ENCODE assay signal across 15 cellular contexts in genomic region chr1:50841791-50842387, GRCh38.
DNase-seq lines count a peak whose midpoint lies in the region; ATAC-seq, FAIRE-seq and TF ChIP-seq lines count a peak whose summit lies in the region.
"Had no signal": no experiment of that assay in that cellular context is flagged by ENCODE, and none has a peak within 500 bp of the region (broad histone marks: within the 10 kb centered on the region; RNA-seq: fewer than 3 reads in every experiment).

No MANE protein-coding gene starts in this region.

- TF ChIP-seq EP300 in sigmoid colon (IDR thresholded peaks at IDR 0.05) = no peak

- H3K27me3 ChIP-seq in adipocyte (replicated peaks; ENCODE audit: control insufficient read depth, insufficient read depth, low read length) (no peaks in the 10 kb centered on the region), right cardiac atrium (ENCODE audit: control insufficient read depth, insufficient read depth) (no peaks in the 10 kb centered on the region), sigmoid colon (no peaks in the 10 kb centered on the region), gastrocnemius medialis (no peaks in the 10 kb centered on the region)
- H3K27me3 ChIP-seq: dorsolateral prefrontal cortex, neural progenitor cell had no signal

- TF ChIP-seq POLR2A in sigmoid colon (IDR thresholded peaks at IDR 0.05) = no peak
- no peak for TF ChIP-seq POLR2A in GM12892 (IDR thresholded peaks at IDR 0.05; ENCODE audit: low read depth, low read length)
- no peak for TF ChIP-seq POLR2A in gastrocnemius medialis (IDR thresholded peaks at IDR 0.05)

- H3K36me3 ChIP-seq in adipocyte (ENCODE audit: control insufficient read depth, insufficient read depth, low read length, severe bottlenecking) = no peaks in the 10 kb centered on the region
- H3K36me3 ChIP-seq in sigmoid colon = no peaks in the 10 kb centered on the region
- no peaks in the 10 kb centered on the region for H3K36me3 ChIP-seq in gastrocnemius medialis
- H3K36me3 ChIP-seq: neural progenitor cell had no signal

- ATAC-seq in GM21390 (IDR thresholded peaks at IDR 0.05; ENCODE audit: unreplicated experiment) = peak; percentile 72
- peak; percentile 74 to 77 for ATAC-seq in right cardiac atrium
- ATAC-seq in gastrocnemius medialis = no peak
- ATAC-seq: activated CD8-positive, alpha-beta T cell treated with anti-CD3 and anti-CD28 coated beads for 36 hours; stimulated activated naive CD8-positive, alpha-beta T cell treated with anti-CD3 and anti-CD28 coated beads, Interleukin-15, amount 100 ng/mL, for 72 hours had no signal

- H3K9me3 ChIP-seq in adipocyte (ENCODE audit: control insufficient read depth, low read length) (peaks cover under 1% of the 10 kb centered on the region), right cardiac atrium (ENCODE audit: control insufficient read depth, low read length) (no peaks in the 10 kb centered on the region), sigmoid colon (no peaks in the 10 kb centered on the region), gastrocnemius medialis (no peaks in the 10 kb centered on the region)

- intact Hi-C loops in right cardiac atrium (cut with DNase I) = no loop called here
- intact Hi-C loops in sigmoid colon (cut with DNase I) = no loop called here
- intact Hi-C loops in gastrocnemius medialis (cut with DNase I; ENCODE audit: low total_unique reads) = no loop called here

- H3K27ac ChIP-seq in right cardiac atrium (ENCODE audit: low read length) (no peak overlapping the region), sigmoid colon (peak overlapping the region in 3 of 4 donors; percentile 12 to 27 (median 18)), gastrocnemius medialis (no peak overlapping the region)
- H3K27ac ChIP-seq: dorsolateral prefrontal cortex, neural progenitor cell had no signal

- no peak for FAIRE-seq in GM12892 (lab: Jason Lieb, UNC)
- FAIRE-seq: HTR-8/SVneo had no signal

- DNase-seq in adipocyte (ENCODE audit: low read depth) = peak; percentile 59
- no peak for DNase-seq in right cardiac atrium
- DNase-seq in sigmoid colon = no peak
- no peak for DNase-seq in islet precursor cell
- DNase-seq in GM12892 (ENCODE audit: insufficient read length) = no peak
- DNase-seq in stimulated activated CD8-positive, alpha-beta memory T cell treated with anti-CD3 and anti-CD28 coated beads, Interleukin-4, amount 100 ng/mL, for 48 hours = no peak
- no peak for DNase-seq in gastrocnemius medialis
- DNase-seq: activated CD8-positive, alpha-beta T cell treated with anti-CD3 and anti-CD28 coated beads for 36 hours; activated naive CD4-positive, alpha-beta T cell treated with anti-CD3 and anti-CD28 coated beads for 36 hours; dorsolateral prefrontal cortex; NCI-H1436; stimulated activated naive CD8-positive, alpha-beta T cell treated with anti-CD3 and anti-CD28 coated beads, Interleukin-15, amount 100 ng/mL, for 72 hours had no signal

- H3K4me1 ChIP-seq in adipocyte (ENCODE audit: control insufficient read depth, insufficient read depth, low read length) (peaks cover 11% of the 10 kb centered on the region), right cardiac atrium (ENCODE audit: control insufficient read depth, insufficient read depth, low read length) (no peaks in the 10 kb centered on the region), sigmoid colon (peaks cover 0 to 9% (median 4%) of the 10 kb centered on the region in 4 donors), gastrocnemius medialis (no peaks in the 10 kb centered on the region)
- H3K4me1 ChIP-seq: neural progenitor cell had no signal

- peak overlapping the region; percentile 39 for H3K4me3 ChIP-seq in adipocyte (ENCODE audit: low read length)
- no peak overlapping the region for H3K4me3 ChIP-seq in right cardiac atrium (ENCODE audit: low read length)
- H3K4me3 ChIP-seq in sigmoid colon = no peak overlapping the region
- H3K4me3 ChIP-seq in gastrocnemius medialis = no peak overlapping the region
- H3K4me3 ChIP-seq: dorsolateral prefrontal cortex, neural progenitor cell had no signal

- TF ChIP-seq CTCF in sigmoid colon (IDR thresholded peaks at IDR 0.05) = no peak
- TF ChIP-seq CTCF in gastrocnemius medialis (IDR thresholded peaks at IDR 0.05 in 4 of 5, conservative IDR thresholded peaks at IDR 0.05 in 1 of 5) = no peak

- no peak overlapping the region for H3K9ac ChIP-seq in adipocyte (ENCODE audit: low read length)
- H3K9ac ChIP-seq: neural progenitor cell had no signal

- in situ Hi-C loops in gastrocnemius medialis (cut with MboI; ENCODE audit: low sequenced_read_pairs in 4 of 4) = no loop called here

Comparison
In these comparisons a context has a peak if more than half of its experiments do, and no peak if none do; other contexts are left out.
1. ATAC-seq: peak in GM21390 (single experiment) and right cardiac atrium (2 of 2); none in gastrocnemius medialis (0 of 2).
2. H3K27ac ChIP-seq: peak in sigmoid colon (3 of 4); none in right cardiac atrium (single experiment) and gastrocnemius medialis (0 of 4).